Comparison of ENCODE assay signal across 9 cellular contexts in the genomic region with DNA sequence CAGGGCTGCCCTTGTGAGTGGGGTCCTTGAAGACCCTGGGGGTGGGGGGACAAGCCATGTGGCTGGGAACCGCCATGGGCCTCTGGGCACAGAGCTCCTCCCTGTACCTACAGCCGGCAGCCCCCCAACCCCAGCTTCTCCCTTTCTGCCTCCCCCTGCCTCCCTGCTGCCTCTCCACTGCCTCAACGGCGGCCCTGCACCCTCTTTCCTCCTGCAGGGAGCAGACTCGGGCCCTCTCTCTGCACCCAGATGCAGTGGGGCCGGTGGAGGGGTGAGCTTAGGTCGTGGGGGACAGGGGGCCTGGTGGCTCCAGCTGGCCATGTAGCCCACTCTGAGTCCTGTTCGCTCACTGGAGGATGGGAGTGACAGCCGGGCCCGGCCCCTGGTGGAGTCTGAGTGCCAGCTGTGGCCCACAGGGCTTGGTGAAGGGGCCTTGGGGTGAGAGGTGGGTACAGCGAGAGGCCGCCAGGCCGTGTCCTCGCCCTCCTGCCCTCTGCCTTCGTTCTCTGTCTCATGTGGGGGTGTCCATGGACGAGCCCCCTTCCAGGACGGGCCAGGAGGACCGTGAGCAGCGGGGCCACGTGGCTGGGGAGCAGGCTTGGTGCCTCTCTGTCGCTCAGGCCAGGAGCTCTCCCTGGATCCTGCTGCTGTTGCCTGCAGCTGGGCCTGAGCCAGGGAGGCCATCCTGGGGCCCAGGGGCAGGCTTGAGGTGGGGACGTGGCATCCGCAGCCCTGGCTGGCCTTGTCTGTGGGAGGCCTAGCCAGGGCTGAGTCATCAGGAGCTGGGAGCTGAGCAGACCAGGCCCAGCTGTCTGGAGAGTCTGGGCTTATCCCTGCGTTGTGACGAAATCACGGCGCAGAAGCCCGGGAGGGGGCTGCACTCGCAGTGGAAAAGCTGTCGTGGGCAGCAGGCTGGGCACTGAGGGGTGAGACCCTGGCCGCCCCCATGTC.
DNase-seq lines count a peak whose midpoint lies in the region; ATAC-seq and TF ChIP-seq lines count a peak whose summit lies in the region.
"Had no signal": no experiment of that assay in that cellular context is flagged by ENCODE, and none has a peak within 500 bp of the region (broad histone marks: within the 10 kb centered on the region; RNA-seq: fewer than 3 reads in every experiment).

No MANE protein-coding gene starts in this region.

- H3K27ac Mint-ChIP-seq in stimulated activated memory B cell treated with anti-CD40 and anti-IgM and Interleukin-4, amounts not matched to agents 10 μg/mL and 1 μg/mL and 100 μg/mL, for 72 hours = no peak overlapping the region
- no peak overlapping the region for H3K27ac Mint-ChIP-seq in endothelial cell (ENCODE audit: unreplicated experiment)

- H3K4me1 Mint-ChIP-seq in stimulated activated memory B cell treated with anti-CD40 and anti-IgM and Interleukin-4, amounts not matched to agents 10 μg/mL and 1 μg/mL and 100 μg/mL, for 72 hours = peaks cover 4% of the 10 kb centered on the region
- H3K4me1 Mint-ChIP-seq in endothelial cell (ENCODE audit: unreplicated experiment) = no peaks in the 10 kb centered on the region

- H3K4me3 Mint-ChIP-seq in stimulated activated memory B cell treated with anti-CD40 and anti-IgM and Interleukin-4, amounts not matched to agents 10 μg/mL and 1 μg/mL and 100 μg/mL, for 72 hours = no peak overlapping the region
- H3K4me3 Mint-ChIP-seq in endothelial cell (ENCODE audit: unreplicated experiment) = no peak overlapping the region

- intact Hi-C loops in adrenal gland (cut with DNase I) = no loop called here

- no peaks in the 10 kb centered on the region for H3K36me3 Mint-ChIP-seq in stimulated activated memory B cell treated with anti-CD40 and anti-IgM and Interleukin-4, amounts not matched to agents 10 μg/mL and 1 μg/mL and 100 μg/mL, for 72 hours
- H3K36me3 Mint-ChIP-seq in endothelial cell (ENCODE audit: low read depth, unreplicated experiment) = no peaks in the 10 kb centered on the region

- H3K27ac ChIP-seq in adrenal gland = peak overlapping the region in 2 of 5 donors; percentile 43 to 59

- peaks cover 54% of the 10 kb centered on the region for H3K27me3 Mint-ChIP-seq in stimulated activated memory B cell treated with anti-CD40 and anti-IgM and Interleukin-4, amounts not matched to agents 10 μg/mL and 1 μg/mL and 100 μg/mL, for 72 hours
- peaks cover 1% of the 10 kb centered on the region for H3K27me3 Mint-ChIP-seq in endothelial cell (ENCODE audit: unreplicated experiment)

- H3K36me3 ChIP-seq in adrenal gland (replicated peaks in 1 of 2) = no peaks in the 10 kb centered on the region

- ATAC-seq in stimulated activated memory B cell treated with anti-CD40 and anti-IgM and Interleukin-4, amounts not matched to agents 10 μg/mL and 1 μg/mL and 100 μg/mL, for 72 hours = peak; percentile 38

- H3K9me3 Mint-ChIP-seq in stimulated activated memory B cell treated with anti-CD40 and anti-IgM and Interleukin-4, amounts not matched to agents 10 μg/mL and 1 μg/mL and 100 μg/mL, for 72 hours = no peaks in the 10 kb centered on the region
- H3K9me3 Mint-ChIP-seq in endothelial cell (ENCODE audit: unreplicated experiment) = no peaks in the 10 kb centered on the region

- peaks cover 12% of the 10 kb centered on the region for H3K27me3 ChIP-seq in adrenal gland

- DNase-seq in HK-2 (ENCODE audit: unreplicated experiment) (peak; percentile 90), adrenal gland (peak; percentile 89 to 97 (median 96)), hepatic stellate cell (ENCODE audit: low spot score) (peak; percentile 100), endothelial cell (ENCODE audit: low spot score) (no peak), NOMO-1 treated with dmso at 0.1 percent for 144 hours (lab: John Stamatoyannopoulos, UW; ENCODE audit: unreplicated experiment) (no peak), DMS114 treated with DMSO at 0.1 percent for 48 hours (lab: John Stamatoyannopoulos, UW; ENCODE audit: unreplicated experiment) (no peak), middle frontal gyrus (ENCODE audit: extremely low spot score, low spot score) (no peak)
- DNase-seq: NCI-H1436 had no signal

- peaks cover 8 to 12% of the 10 kb centered on the region in 2 donors for H3K4me1 ChIP-seq in adrenal gland (replicated peaks in 1 of 2)

- 42 to 57% (median 54%) methylated on average over 11 to 31 of the region's 31 CpGs for WGBS in adrenal gland, 4 donors

- TF ChIP-seq CTCF in adrenal gland (IDR thresholded peaks at IDR 0.05) (no peak), endothelial cell (IDR thresholded peaks at IDR 0.05; ENCODE audit: unreplicated experiment) (no peak)

- no peaks in the 10 kb centered on the region for H3K9me3 ChIP-seq in adrenal gland (replicated peaks in 1 of 3)

- H3K4me3 ChIP-seq in adrenal gland = no peak overlapping the region

- peak in 1 of 2 donors; percentile 34 for TF ChIP-seq POLR2A in adrenal gland (IDR thresholded peaks at IDR 0.05)

Comparison
In these comparisons a context has a peak if more than half of its experiments do, and no peak if none do; other contexts are left out.
1. DNase-seq: peak in HK-2 (single experiment), adrenal gland (7 of 7) and hepatic stellate cell (single experiment); none in endothelial cell (single experiment), NOMO-1 treated with dmso at 0.1 percent for 144 hours (single experiment), DMS114 treated with DMSO at 0.1 percent for 48 hours (single experiment) and middle frontal gyrus (single experiment).